32 cellular contexts compared by ENCODE assay signal in the genomic region with DNA sequence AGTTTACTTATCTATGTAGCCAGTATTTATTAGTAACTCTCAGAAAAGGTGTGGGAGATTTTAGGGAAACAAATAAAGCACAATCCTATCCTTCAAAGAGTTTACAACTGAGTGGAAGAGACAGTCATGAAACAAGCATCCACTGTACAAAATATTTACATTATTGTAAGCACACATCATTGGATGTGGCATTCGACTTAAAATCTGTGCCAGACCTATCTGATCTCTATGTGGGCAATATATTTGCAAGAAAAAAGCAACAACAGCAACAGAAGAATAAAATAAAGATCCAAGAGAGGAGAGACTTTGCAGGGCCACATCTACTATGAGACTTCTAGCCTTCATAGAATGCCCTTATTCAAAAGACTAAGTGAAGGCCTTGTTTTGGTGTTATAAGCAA.
"Had no signal": no experiment of that assay in that cellular context is flagged by ENCODE, and none has a peak within 500 bp of the region (broad histone marks: within the 10 kb centered on the region; RNA-seq: fewer than 3 reads in every experiment).

No MANE protein-coding gene starts in this region.

- H3K27ac ChIP-seq: adrenal gland, Peyer's patch, WERI-Rb-1 had no signal

- DNase-seq: activated CD4-positive, alpha-beta memory T cell treated with anti-CD3 and anti-CD28 coated beads, Interleukin-2, amount 10 ng/mL, durations not matched to agents 7 days and 5 days; activated CD4-positive, alpha-beta T cell treated with anti-CD3 and anti-CD28 coated beads for 1 hour; activated CD4-positive, alpha-beta T cell treated with anti-CD3 and anti-CD28 coated beads for 48 hours; activated CD4-positive, CD25-positive, alpha-beta regulatory T cell; activated CD8-positive, alpha-beta memory T cell treated with anti-CD3 and anti-CD28 coated beads for 24 hours; activated CD8-positive, alpha-beta memory T cell treated with anti-CD3 and anti-CD28 coated beads, Interleukin-2, amount 10 ng/mL, durations not matched to agents 7 days and 5 days; activated CD8-positive, alpha-beta memory T cell treated with anti-CD3 and anti-CD28 coated beads, Interleukin-2, amount 50 U/mL, for 48 hours; activated effector memory CD4-positive, alpha-beta T cell treated with anti-CD3 and anti-CD28 coated beads, Interleukin-2, amount 50 U/mL, for 16 hours; activated naive CD4-positive, alpha-beta T cell; activated naive CD8-positive, alpha-beta T cell treated with anti-CD3 and anti-CD28 coated beads, Interleukin-2, amount 10 ng/mL, durations not matched to agents 7 days and 5 days; activated T-cell treated with anti-CD3 and anti-CD28 coated beads, Interleukin-2, amount 50 U/mL, for 48 hours; adrenal gland; anterior cingulate cortex; caudate nucleus; cerebellar nuclear complex; NCI-H1048; NCI-H1105 treated with DMSO at 0.1 percent for 48 hours; NCI-H1436 treated with DMSO at 0.1 percent for 48 hours; NCI-H1694 treated with DMSO at 0.1 percent for 48 hours; NCI-H2029; NCI-H345; NCI-H524 treated with DMSO at 0.1 percent for 48 hours; NK-92 treated with Interleukin-12 subunit alpha and Interleukin-12 subunit beta, amount 100 ng/mL, for 24 hours; Peyer's patch; RPMI8226; SIG-M5; T-helper 1 cell; T-helper 2 cell; T-helper 9 cell; WERI-Rb-1 had no signal

- H3K36me3 ChIP-seq: adrenal gland, Peyer's patch, WERI-Rb-1 had no signal

- H3K27me3 ChIP-seq: adrenal gland, Peyer's patch had no signal

- ATAC-seq: activated CD8-positive, alpha-beta memory T cell treated with anti-CD3 and anti-CD28 coated beads, Interleukin-2, amount 10 ng/mL, durations not matched to agents 7 days and 5 days; Right ventricle myocardium inferior had no signal

- FAIRE-seq: bronchial epithelial cell had no signal

- H3K9me3 ChIP-seq: adrenal gland, Peyer's patch had no signal

- H3K4me1 ChIP-seq: adrenal gland, Peyer's patch had no signal

- H3K4me3 ChIP-seq: adrenal gland, Peyer's patch had no signal
